Comparison of ENCODE assay signal across 11 cellular contexts in the genomic region with DNA sequence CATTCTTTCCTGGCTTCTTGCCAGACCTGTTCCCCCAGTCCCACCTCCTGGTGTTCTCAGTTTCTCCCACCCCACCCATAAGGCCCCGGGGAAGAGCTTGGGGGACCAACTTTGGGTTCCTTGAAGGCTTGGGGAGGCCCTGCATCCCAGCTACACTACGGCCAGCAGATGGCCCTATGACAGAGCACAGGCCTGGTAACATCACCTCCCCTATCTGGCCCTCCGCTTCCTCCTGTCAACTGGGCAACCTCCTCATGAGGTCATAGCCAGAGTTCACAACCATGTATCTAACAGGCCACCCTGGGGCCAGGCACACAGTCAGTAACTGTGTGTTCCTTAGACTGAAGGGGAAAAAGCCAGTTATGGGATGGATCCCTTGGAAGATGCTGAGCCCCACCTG. TPM values are rescaled to one million over a fixed set of nuclear protein-coding genes. Genes with fewer than 3 reads are reported as not detected.
DNase-seq lines count a peak whose midpoint lies in the region; ATAC-seq and TF ChIP-seq lines count a peak whose summit lies in the region.
"Had no signal": no experiment of that assay in that cellular context is flagged by ENCODE, and none has a peak within 500 bp of the region (broad histone marks: within the 10 kb centered on the region; RNA-seq: fewer than 3 reads in every experiment).

No MANE protein-coding gene starts in this region.

- no peaks in the 10 kb centered on the region for H4K20me1 ChIP-seq in GM23338 (replicated peaks; ENCODE audit: insufficient read depth)

- H3K4me3 ChIP-seq in GM23338 (no peak overlapping the region), fibroblast of mammary gland (ENCODE audit: control insufficient read depth, low read depth, low read length) (no peak overlapping the region), body of pancreas (no peak overlapping the region)
- H3K4me3 ChIP-seq: heart left ventricle had no signal

- peak overlapping the region; percentile 56; the same call in 1 of the 2 replicates for H2AFZ ChIP-seq in GM23338

- H3K27me3 ChIP-seq in GM23338 (ENCODE audit: insufficient read depth): no peaks in the 10 kb centered on the region
- H3K27me3 ChIP-seq in body of pancreas: no peaks in the 10 kb centered on the region

- ATAC-seq in GM23338: peak; percentile 58
- peak; percentile 64 for ATAC-seq in SK-N-SH treated with all-trans-retinoic acid at 6 μM for 48 hours
- no peak for ATAC-seq in HG03442 (IDR thresholded peaks at IDR 0.05; ENCODE audit: unreplicated experiment)
- no peak for ATAC-seq in body of pancreas
- ATAC-seq in GM19463 (IDR thresholded peaks at IDR 0.05; ENCODE audit: unreplicated experiment): no peak
- ATAC-seq: natural killer cell treated with Interleukin-12 subunit alpha and Interleukin-12 subunit beta and Interleukin-15 and Interleukin-18, amount 100 ng/mL, for 72 hours had no signal

- no peaks in the 10 kb centered on the region for H3K79me2 ChIP-seq in GM23338 (replicated peaks; ENCODE audit: insufficient read depth)

- H3K4me1 ChIP-seq in GM23338 (ENCODE audit: insufficient read depth): no peaks in the 10 kb centered on the region
- peaks cover 6% of the 10 kb centered on the region for H3K4me1 ChIP-seq in body of pancreas

- in situ Hi-C loops in ACHN (cut with HindIII; ENCODE audit: low pct_ligation_motif_present, low pct_unique_long_range_greater_than_20kb, low sequenced_read_pairs): no loop called here

- intact Hi-C loops in body of pancreas (cut with DNase I): no loop called here

- H3F3A ChIP-seq in GM23338 (replicated peaks; ENCODE audit: low read depth): no peaks in the 10 kb centered on the region

- H3K27ac ChIP-seq in GM23338 (ENCODE audit: low read depth): no peak overlapping the region
- no peak overlapping the region for H3K27ac ChIP-seq in body of pancreas
- H3K27ac ChIP-seq: heart left ventricle had no signal

- TF ChIP-seq CTCF in GM23338 (conservative IDR thresholded peaks at IDR 0.05; ENCODE audit: low read depth in 2 of 2) (peak; percentile 41 to 73), fibroblast of mammary gland (conservative IDR thresholded peaks at IDR 0.05; ENCODE audit: control insufficient read depth, insufficient read depth, low read depth, low read length) (peak; percentile 39), body of pancreas (IDR thresholded peaks at IDR 0.05) (no peak)

- H3K36me3 ChIP-seq in GM23338 (ENCODE audit: insufficient read depth) (no peaks in the 10 kb centered on the region), body of pancreas (replicated peaks in 1 of 2; ENCODE audit: insufficient read depth in 1 of 2, low read depth in 2 of 2) (no peaks in the 10 kb centered on the region)
- H3K36me3 ChIP-seq: heart left ventricle had no signal

- WGBS in body of pancreas, 2 donors: 68 to 78% methylated on average over 3 of the region's 3 CpGs

- TF ChIP-seq POLR2A in body of pancreas (IDR thresholded peaks at IDR 0.05): no peak

- H3K4me2 ChIP-seq in GM23338: no peak overlapping the region

- DNase-seq in ACHN (peak; percentile 11), GM23338 (ENCODE audit: low spot score) (peak; percentile 57), fibroblast of mammary gland (ENCODE audit: low read depth) (peak; percentile 42), NCI-H1436 treated with DMSO at 0.1 percent for 48 hours (lab: John Stamatoyannopoulos, UW) (no peak), body of pancreas (no peak)
- DNase-seq: heart left ventricle, KBM-7 had no signal

- H3K36me3 Mint-ChIP-seq in GM23338 (ENCODE audit: low read depth): no peaks in the 10 kb centered on the region
- H3K36me3 Mint-ChIP-seq: natural killer cell treated with Interleukin-12 subunit alpha and Interleukin-12 subunit beta and Interleukin-15 and Interleukin-18, amount 100 ng/mL, for 72 hours had no signal

- H3K9me2 ChIP-seq in GM23338 (ENCODE audit: insufficient read depth): no peaks in the 10 kb centered on the region

- no peaks in the 10 kb centered on the region for H3K9me3 Mint-ChIP-seq in GM23338
- H3K9me3 Mint-ChIP-seq: natural killer cell treated with Interleukin-12 subunit alpha and Interleukin-12 subunit beta and Interleukin-15 and Interleukin-18, amount 100 ng/mL, for 72 hours had no signal

- H3K4me3 Mint-ChIP-seq in GM23338: no peak overlapping the region
- H3K4me3 Mint-ChIP-seq: natural killer cell treated with Interleukin-12 subunit alpha and Interleukin-12 subunit beta and Interleukin-15 and Interleukin-18, amount 100 ng/mL, for 72 hours had no signal

- no peak overlapping the region for H3K27ac Mint-ChIP-seq in GM23338
- H3K27ac Mint-ChIP-seq: natural killer cell treated with Interleukin-12 subunit alpha and Interleukin-12 subunit beta and Interleukin-15 and Interleukin-18, amount 100 ng/mL, for 72 hours had no signal

- peaks cover 15% of the 10 kb centered on the region for H3K27me3 Mint-ChIP-seq in GM23338 (ENCODE audit: insufficient read depth, low read depth, poor library complexity)
- H3K27me3 Mint-ChIP-seq: natural killer cell treated with Interleukin-12 subunit alpha and Interleukin-12 subunit beta and Interleukin-15 and Interleukin-18, amount 100 ng/mL, for 72 hours had no signal

- H3K9me3 ChIP-seq in body of pancreas: no peaks in the 10 kb centered on the region
- H3K9me3 ChIP-seq: heart left ventricle had no signal

- peaks cover 18% of the 10 kb centered on the region for H3K4me1 Mint-ChIP-seq in GM23338

TF ChIP-seq in GM23338, 12 proteins besides CTCF, POLR2A, EP300 and RAD21 (continues in another document):
- no peak for TF ChIP-seq CREB1 (CRISPR knock-in tag; IDR thresholded peaks at IDR 0.05; ENCODE audit: low read depth)
- no peak for TF ChIP-seq EZH2phosphoT487 (IDR thresholded peaks at IDR 0.05; ENCODE audit: unreplicated experiment)
- no peak for TF ChIP-seq STAT1 (IDR thresholded peaks at IDR 0.05; ENCODE audit: unreplicated experiment)
- no peak for TF ChIP-seq EZH2 (IDR thresholded peaks at IDR 0.05; ENCODE audit: low read depth, unreplicated experiment)
- TF ChIP-seq ZNF331 (CRISPR knock-in tag; IDR thresholded peaks at IDR 0.05; ENCODE audit: low read depth): no peak
- no peak for TF ChIP-seq POLR2AphosphoS5 (IDR thresholded peaks at IDR 0.05; ENCODE audit: low read depth)
- no peak for TF ChIP-seq JUNB (IDR thresholded peaks at IDR 0.05; ENCODE audit: unreplicated experiment)
- no peak for TF ChIP-seq NANOG (IDR thresholded peaks at IDR 0.05; ENCODE audit: borderline replicate concordance)

TF ChIP-seq in SK-N-SH treated with all-trans-retinoic acid at 6 μM for 48 hours, 23 proteins besides CTCF, POLR2A, EP300 and RAD21:
- TF ChIP-seq CSDC2 (CRISPR knock-in tag; IDR thresholded peaks at IDR 0.05) (no peak), TCF4 (CRISPR knock-in tag; IDR thresholded peaks at IDR 0.05; ENCODE audit: borderline replicate concordance) (no peak), RARB (CRISPR knock-in tag; IDR thresholded peaks at IDR 0.05) (no peak), ZC3H10 (CRISPR knock-in tag; IDR thresholded peaks at IDR 0.05) (no peak), ZFP3 (CRISPR knock-in tag; IDR thresholded peaks at IDR 0.05) (no peak)
- TF ChIP-seq, protein P1, sequence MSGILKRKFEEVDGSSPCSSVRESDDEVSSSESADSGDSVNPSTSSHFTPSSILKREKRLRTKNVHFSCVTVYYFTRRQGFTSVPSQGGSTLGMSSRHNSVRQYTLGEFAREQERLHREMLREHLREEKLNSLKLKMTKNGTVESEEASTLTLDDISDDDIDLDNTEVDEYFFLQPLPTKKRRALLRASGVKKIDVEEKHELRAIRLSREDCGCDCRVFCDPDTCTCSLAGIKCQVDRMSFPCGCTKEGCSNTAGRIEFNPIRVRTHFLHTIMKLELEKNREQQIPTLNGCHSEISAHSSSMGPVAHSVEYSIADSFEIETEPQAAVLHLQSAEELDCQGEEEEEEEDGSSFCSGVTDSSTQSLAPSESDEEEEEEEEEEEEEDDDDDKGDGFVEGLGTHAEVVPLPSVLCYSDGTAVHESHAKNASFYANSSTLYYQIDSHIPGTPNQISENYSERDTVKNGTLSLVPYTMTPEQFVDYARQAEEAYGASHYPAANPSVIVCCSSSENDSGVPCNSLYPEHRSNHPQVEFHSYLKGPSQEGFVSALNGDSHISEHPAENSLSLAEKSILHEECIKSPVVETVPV (CRISPR knock-in tag; IDR thresholded peaks at IDR 0.05): no peak
- TF ChIP-seq, protein P2, sequence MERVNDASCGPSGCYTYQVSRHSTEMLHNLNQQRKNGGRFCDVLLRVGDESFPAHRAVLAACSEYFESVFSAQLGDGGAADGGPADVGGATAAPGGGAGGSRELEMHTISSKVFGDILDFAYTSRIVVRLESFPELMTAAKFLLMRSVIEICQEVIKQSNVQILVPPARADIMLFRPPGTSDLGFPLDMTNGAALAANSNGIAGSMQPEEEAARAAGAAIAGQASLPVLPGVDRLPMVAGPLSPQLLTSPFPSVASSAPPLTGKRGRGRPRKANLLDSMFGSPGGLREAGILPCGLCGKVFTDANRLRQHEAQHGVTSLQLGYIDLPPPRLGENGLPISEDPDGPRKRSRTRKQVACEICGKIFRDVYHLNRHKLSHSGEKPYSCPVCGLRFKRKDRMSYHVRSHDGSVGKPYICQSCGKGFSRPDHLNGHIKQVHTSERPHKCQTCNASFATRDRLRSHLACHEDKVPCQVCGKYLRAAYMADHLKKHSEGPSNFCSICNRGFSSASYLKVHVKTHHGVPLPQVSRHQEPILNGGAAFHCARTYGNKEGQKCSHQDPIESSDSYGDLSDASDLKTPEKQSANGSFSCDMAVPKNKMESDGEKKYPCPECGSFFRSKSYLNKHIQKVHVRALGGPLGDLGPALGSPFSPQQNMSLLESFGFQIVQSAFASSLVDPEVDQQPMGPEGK (CRISPR knock-in tag; IDR thresholded peaks at IDR 0.05; ENCODE audit: borderline replicate concordance): no peak

RNA-seq across cellular contexts. Expression of gene MYO15A, which starts 31.4 kb away (rescaled TPM):
- total RNA-seq in GM23338 (2014; rRNA removed; shearing (Covaris generic)): 1.0 and 1.3 TPM in 2 replicates
- 1.1 and 2.2 TPM in 2 replicates for polyA plus RNA-seq in GM23338 (2016; fragmentation: Nextera tagmentation; extraction: Ambion mirVana)
- 1 to 10 TPM in 1 of 2 donors, under 1 TPM in 1; under 0.01 to 1.3 TPM for total RNA-seq in body of pancreas

RNA-seq across cellular contexts. Expression of gene ALKBH5, which starts 43.7 kb away (rescaled TPM):
- 103 and 117 TPM in 2 replicates for total RNA-seq in GM23338 (2014; rRNA removed; shearing (Covaris generic))
- 32.2 TPM in 2 replicates for polyA plus RNA-seq in GM23338 (2016; fragmentation: Nextera tagmentation; extraction: Ambion mirVana)
- 10 to 100 TPM; 45.4 to 48.8 TPM for total RNA-seq in body of pancreas

RNA-seq across cellular contexts. Expression of gene DRG2, which starts 52.2 kb away (rescaled TPM):
- 47.4 and 48.0 TPM in 2 replicates for total RNA-seq in GM23338 (2014; rRNA removed; shearing (Covaris generic))
- polyA plus RNA-seq in GM23338 (2016; fragmentation: Nextera tagmentation; extraction: Ambion mirVana): 32.5 and 36.2 TPM in 2 replicates
- total RNA-seq in body of pancreas: 10 to 100 TPM; 17.8 to 30.1 TPM

Comparison
In these comparisons a context has a peak if more than half of its experiments do, and no peak if none do; other contexts are left out.
1. DNase-seq: peak in ACHN (single experiment), GM23338 (single experiment) and fibroblast of mammary gland (single experiment); none in NCI-H1436 treated with DMSO at 0.1 percent for 48 hours (single experiment) and body of pancreas (0 of 4).
2. ATAC-seq: peak in GM23338 (single experiment) and SK-N-SH treated with all-trans-retinoic acid at 6 μM for 48 hours (single experiment); none in HG03442 (single experiment), body of pancreas (single experiment) and GM19463 (single experiment).
3. CTCF ChIP-seq: peak in GM23338 (2 of 2) and fibroblast of mammary gland (single experiment); none in body of pancreas (0 of 7).